Comparison of ENCODE assay signal across 22 cellular contexts in the genomic region with DNA sequence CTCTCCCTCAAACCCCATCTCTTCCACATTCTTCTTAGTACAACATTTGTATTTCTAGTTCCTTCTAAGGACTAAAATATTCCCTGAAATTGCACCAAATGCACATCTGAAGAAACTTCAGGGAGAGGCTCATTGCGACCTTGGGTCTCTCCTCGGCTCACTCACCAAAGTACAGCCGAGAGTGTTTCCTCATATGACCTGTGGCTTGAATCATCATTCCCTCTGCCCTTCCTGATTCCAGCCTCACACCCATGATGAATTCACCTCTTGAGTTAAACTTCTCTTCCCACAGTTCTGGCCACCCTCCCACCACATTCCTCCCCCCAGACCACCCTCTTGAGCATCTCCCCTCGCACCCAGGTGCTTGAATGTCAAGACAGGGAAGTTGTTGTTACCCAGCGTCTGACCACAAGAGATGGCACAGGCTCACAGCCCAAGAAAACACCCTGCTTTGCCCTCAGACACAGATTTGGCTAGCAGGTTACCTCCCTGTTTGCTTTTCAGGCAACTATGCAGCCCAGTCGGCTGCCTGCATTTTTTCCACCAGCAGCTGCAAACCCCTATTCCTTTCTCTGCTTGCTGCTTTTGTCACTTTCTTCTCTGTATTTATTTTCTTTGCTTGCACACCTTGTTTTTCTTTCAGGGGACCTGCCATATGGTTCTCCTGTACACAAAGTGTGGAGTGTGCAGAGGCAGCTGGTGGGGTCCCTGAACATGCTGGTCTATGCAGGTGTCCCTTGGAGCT.
DNase-seq lines count a peak whose midpoint lies in the region; TF ChIP-seq lines count a peak whose summit lies in the region.
"Had no signal": no experiment of that assay in that cellular context is flagged by ENCODE, and none has a peak within 500 bp of the region (broad histone marks: within the 10 kb centered on the region; RNA-seq: fewer than 3 reads in every experiment).

No MANE protein-coding gene starts in this region.

- H3K4me1 Mint-ChIP-seq in chondrocyte (ENCODE audit: low read depth), result peaks cover 30% of the 10 kb centered on the region
- H3K4me1 Mint-ChIP-seq: activated B cell treated with CpG ODN at 0.5 μM for 24 hours; central memory CD8-positive, alpha-beta T cell had no signal

- peaks cover 18% of the 10 kb centered on the region for H3K27me3 Mint-ChIP-seq in chondrocyte (ENCODE audit: low read depth)
- H3K27me3 Mint-ChIP-seq: activated B cell treated with CpG ODN at 0.5 μM for 24 hours; central memory CD8-positive, alpha-beta T cell had no signal

- no peak overlapping the region for H2AK5ac ChIP-seq in trophoblast cell (ENCODE audit: low read length)

- H3K9ac ChIP-seq in trophoblast cell (ENCODE audit: low read length), result no peak overlapping the region

- no peak for TF ChIP-seq CTCF in chondrocyte (IDR thresholded peaks at IDR 0.05)
- no peak for TF ChIP-seq CTCF in prostate gland (IDR thresholded peaks at IDR 0.05)

- WGBS in trophoblast cell (ENCODE audit: extremely low coverage, insufficient coverage, insufficient read length), result no CpG with 5 or more reads among the region's 6 CpGs
- WGBS in prostate gland, result 62% methylated on average over 6 of the region's 6 CpGs

- peak; percentile 73 for DNase-seq in NCI-H1694 treated with DMSO at 0.1 percent for 48 hours (lab: John Stamatoyannopoulos, UW)
- no peak for DNase-seq in NCI-H1694 (lab: John Stamatoyannopoulos, UW)
- peak; percentile 66 to 78 for DNase-seq in NCI-H524 (lab: John Stamatoyannopoulos, UW)
- no peak for DNase-seq in chondrocyte (ENCODE audit: low spot score)
- peak; percentile 15 to 43 for DNase-seq in trophoblast cell
- no peak for DNase-seq in prostate gland (ENCODE audit: low spot score)
- no peak for DNase-seq in NCI-H1436 (lab: John Stamatoyannopoulos, UW)
- no peak for DNase-seq in CD1c-positive myeloid dendritic cell (ENCODE audit: extremely low spot score)
- DNase-seq: 8988T; activated B cell treated with CpG ODN at 0.5 μM for 24 hours; activated CD4-positive, alpha-beta T cell treated with anti-CD3 and anti-CD28 coated beads, Interleukin-2, amount 50 U/mL, for 48 hours; activated gamma-delta T cell treated with Interleukin-2 at 50 U/mL for 16 hours; Calu3; glutamatergic neuron; HCEC 1CT; KBM-7; left cardiac atrium; midbrain; MV-4-11; NK-92 treated with Interleukin-12 subunit alpha and Interleukin-12 subunit beta, amount 100 ng/mL, for 24 hours; retina had no signal

- no peak overlapping the region for H3K4ac ChIP-seq in trophoblast cell (ENCODE audit: low read depth, low read length)

- no peaks in the 10 kb centered on the region for H3K36me3 Mint-ChIP-seq in chondrocyte (ENCODE audit: low read depth)

- no peak overlapping the region for H3K23ac ChIP-seq in trophoblast cell (ENCODE audit: low read length)

- H4K12ac ChIP-seq in trophoblast cell (ENCODE audit: low read depth, low read length), result no peak overlapping the region

- H3K9me3 ChIP-seq in trophoblast cell (ENCODE audit: insufficient read depth, low read depth, low read length), result no peaks in the 10 kb centered on the region
- no peaks in the 10 kb centered on the region for H3K9me3 ChIP-seq in prostate gland

- no peak overlapping the region for H2BK12ac ChIP-seq in trophoblast cell (ENCODE audit: low read length)

- H3K14ac ChIP-seq in trophoblast cell (ENCODE audit: low read length), result no peak overlapping the region

- H3K27ac ChIP-seq in trophoblast cell (ENCODE audit: low read depth, low read length) (no peak overlapping the region), prostate gland (no peak overlapping the region)

- no peaks in the 10 kb centered on the region for H3K36me3 ChIP-seq in trophoblast cell (ENCODE audit: control insufficient read depth in 1 of 2, insufficient read depth in 2 of 2, low read length in 2 of 2)
- no peaks in the 10 kb centered on the region for H3K36me3 ChIP-seq in prostate gland

- intact Hi-C loops in prostate gland (cut with DNase I), result no loop called here

- no peak for TF ChIP-seq POLR2A in prostate gland (IDR thresholded peaks at IDR 0.05)

- peak overlapping the region; percentile 38 for H3K27ac Mint-ChIP-seq in chondrocyte (ENCODE audit: unreplicated experiment)
- H3K27ac Mint-ChIP-seq: activated B cell treated with CpG ODN at 0.5 μM for 24 hours had no signal

- H3K4me3 Mint-ChIP-seq in chondrocyte (ENCODE audit: unreplicated experiment), result no peak overlapping the region
- H3K4me3 Mint-ChIP-seq: activated B cell treated with CpG ODN at 0.5 μM for 24 hours; central memory CD8-positive, alpha-beta T cell had no signal

- no peak overlapping the region for H4K8ac ChIP-seq in trophoblast cell (ENCODE audit: low read depth, low read length)

- no peak overlapping the region for H2BK120ac ChIP-seq in trophoblast cell (ENCODE audit: insufficient read depth, low read length, poor library complexity)

- H3K18ac ChIP-seq in trophoblast cell (ENCODE audit: low read length), result no peak overlapping the region

- H2AFZ ChIP-seq in trophoblast cell (ENCODE audit: insufficient read depth, low read length, poor library complexity), result no peak overlapping the region

- no peaks in the 10 kb centered on the region for H3K79me2 ChIP-seq in trophoblast cell (ENCODE audit: control insufficient read depth, insufficient read depth, low read length, poor library complexity)

- H3K4me1 ChIP-seq in trophoblast cell (ENCODE audit: control insufficient read depth in 1 of 2, insufficient read depth in 2 of 2, low read length in 2 of 2) (peaks cover 0 to 2% of the 10 kb centered on the region in 2 experiments), prostate gland (replicated peaks) (no peaks in the 10 kb centered on the region)

- H3K27me3 ChIP-seq in trophoblast cell (ENCODE audit: insufficient read depth, low read length) (no peaks in the 10 kb centered on the region), prostate gland (replicated peaks; ENCODE audit: insufficient read depth) (no peaks in the 10 kb centered on the region)

- no peak overlapping the region for H3K4me2 ChIP-seq in trophoblast cell (ENCODE audit: low read length)

- H3K9me3 Mint-ChIP-seq in chondrocyte (ENCODE audit: low read depth), result no peaks in the 10 kb centered on the region
- H3K9me3 Mint-ChIP-seq: activated B cell treated with CpG ODN at 0.5 μM for 24 hours had no signal

- H3K79me1 ChIP-seq in trophoblast cell (ENCODE audit: low read length), result no peaks in the 10 kb centered on the region

- no peak overlapping the region for H4K91ac ChIP-seq in trophoblast cell (ENCODE audit: low read depth, low read length)

- no peak overlapping the region for H2BK5ac ChIP-seq in trophoblast cell (ENCODE audit: low read depth, low read length, poor library complexity)

- no peak overlapping the region for H3K4me3 ChIP-seq in trophoblast cell (ENCODE audit: low read depth, low read length)
- no peak overlapping the region for H3K4me3 ChIP-seq in prostate gland

Comparison
In these comparisons a context has a peak if more than half of its experiments do, and no peak if none do; other contexts are left out.
1. DNase-seq: peak in NCI-H1694 treated with DMSO at 0.1 percent for 48 hours (single experiment), NCI-H524 (2 of 2) and trophoblast cell (2 of 2); none in NCI-H1694 (single experiment), chondrocyte (single experiment), prostate gland (single experiment), NCI-H1436 (single experiment) and CD1c-positive myeloid dendritic cell (single experiment).